22 cellular contexts compared by ENCODE assay signal in the genomic region with DNA sequence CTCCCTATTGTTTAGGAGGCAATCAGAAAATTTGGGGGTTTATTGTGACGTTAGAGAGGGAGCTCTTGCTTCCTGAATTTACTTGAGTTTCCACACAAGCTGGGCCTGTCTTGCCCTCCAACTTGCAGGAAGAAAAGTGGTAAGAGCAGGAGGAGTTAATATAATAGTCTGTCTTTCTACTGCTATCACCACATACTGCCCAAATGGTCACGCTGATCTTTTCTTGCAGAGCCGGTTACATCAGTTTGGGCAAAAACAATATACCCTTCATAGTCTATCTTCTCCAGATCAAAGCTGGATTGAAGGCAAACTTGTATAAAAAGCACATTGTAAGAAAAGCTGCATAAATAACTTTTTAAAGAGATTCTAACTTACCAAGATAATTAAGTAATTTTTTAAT.
"Had no signal": no experiment of that assay in that cellular context is flagged by ENCODE, and none has a peak within 500 bp of the region (broad histone marks: within the 10 kb centered on the region; RNA-seq: fewer than 3 reads in every experiment).

No MANE protein-coding gene starts in this region.

- H3K4me3 ChIP-seq: coronary artery, dorsolateral prefrontal cortex, esophagus squamous epithelium, gastrocnemius medialis, heart right ventricle, left lung, lower lobe of right lung had no signal

- H3K4me1 ChIP-seq: left lung, lower lobe of right lung had no signal

- H3K36me3 ChIP-seq: esophagus squamous epithelium, gastrocnemius medialis, heart right ventricle, left lung, lower lobe of right lung had no signal

- H3K27me3 ChIP-seq: dorsolateral prefrontal cortex, esophagus squamous epithelium, gastrocnemius medialis, heart right ventricle, left lung had no signal

- ATAC-seq: esophagus mucosa; gastrocnemius medialis; heart right ventricle; left cardiac atrium; left lung; left ventricle myocardium superior; lower lobe of right lung; naive thymus-derived CD4-positive, alpha-beta T cell; natural killer cell had no signal

- DNase-seq: dermis blood vessel endothelial cell; dorsolateral prefrontal cortex; effector CD4-positive, alpha-beta T cell; erythroblast; esophagus squamous epithelium; foreskin fibroblast; gastrocnemius medialis; glutamatergic neuron; head of caudate nucleus; heart right ventricle; hippocampal formation; left cardiac atrium; left lung; left ventricle myocardium superior; lower lobe of right lung; mesenchymal stem cell; midbrain; naive thymus-derived CD4-positive, alpha-beta T cell; natural killer cell had no signal

- H3K9me3 ChIP-seq: esophagus squamous epithelium, gastrocnemius medialis, heart right ventricle, left lung, lower lobe of right lung had no signal

- H3K27ac ChIP-seq: coronary artery, dorsolateral prefrontal cortex, epithelial cell of prostate, esophagus squamous epithelium, gastrocnemius medialis, heart right ventricle, left lung, lower lobe of right lung had no signal
